In the genomic region with DNA sequence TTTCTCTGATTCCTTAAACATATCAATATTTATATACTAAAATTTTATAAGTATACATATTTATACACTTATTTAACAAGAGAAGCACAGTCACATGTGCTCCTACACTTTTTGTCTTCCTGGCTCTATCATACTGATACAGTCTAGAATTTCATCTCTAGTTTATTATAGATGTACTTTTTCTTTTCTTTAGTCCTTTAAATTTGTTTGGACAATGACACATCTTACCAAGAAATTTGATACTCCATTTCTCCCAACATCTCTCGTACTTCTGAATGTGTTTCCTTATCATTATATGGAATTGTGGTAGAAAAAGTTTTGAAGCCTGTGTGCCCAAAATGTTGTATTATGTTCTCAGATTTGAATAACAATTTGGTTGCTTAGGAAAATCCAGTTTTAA, we compare ENCODE assay signal across 25 cellular contexts.
"Had no signal": no experiment of that assay in that cellular context is flagged by ENCODE, and none has a peak within 500 bp of the region (broad histone marks: within the 10 kb centered on the region; RNA-seq: fewer than 3 reads in every experiment).

No MANE protein-coding gene starts in this region.

- ATAC-seq: psoas muscle; right cardiac atrium; stimulated activated effector memory CD8-positive, alpha-beta T cell treated with anti-CD3 and anti-CD28 coated beads, Interleukin-12 subunit alpha, Interleukin-12 subunit beta, amount 100 ng/mL, for 72 hours; stimulated activated naive B cell treated with anti-CD40 and anti-IgM and Interleukin-4, amounts not matched to agents 10 μg/mL and 1 μg/mL and 100 μg/mL, for 72 hours had no signal

- H3K4me1 ChIP-seq: neural progenitor cell, parathyroid adenoma, psoas muscle, right lobe of liver, sigmoid colon, stomach, thyroid gland, tibial nerve, upper lobe of left lung, vagina had no signal

- H3K36me3 ChIP-seq: neural progenitor cell, ovary, right lobe of liver, sigmoid colon, stomach, thoracic aorta, thyroid gland, tibial nerve, upper lobe of left lung, vagina had no signal

- FAIRE-seq: small intestine, urothelium cell line had no signal

- H3K27ac ChIP-seq: neural progenitor cell, ovary, parathyroid adenoma, psoas muscle, right lobe of liver, sigmoid colon, stomach, thoracic aorta, thyroid gland, tibial nerve, upper lobe of left lung, vagina had no signal

- H3K4me2 ChIP-seq: neural progenitor cell had no signal

- H3K79me2 ChIP-seq: parathyroid adenoma had no signal

- H3K9ac ChIP-seq: neural progenitor cell, parathyroid adenoma had no signal

- H3K9me3 ChIP-seq: ovary, psoas muscle, right lobe of liver, sigmoid colon, stomach, thoracic aorta, thyroid gland, tibial nerve, upper lobe of left lung, vagina had no signal

- DNase-seq: occipital lobe; ovary; posterior cingulate gyrus; psoas muscle; right cardiac atrium; right lobe of liver; sigmoid colon; small intestine; stimulated activated CD4-positive, alpha-beta T cell treated with anti-CD3 and anti-CD28 coated beads, Interleukin-15, amount 100 ng/mL, for 24 hours; stimulated activated CD4-positive, alpha-beta T cell treated with anti-CD3 and anti-CD28 coated beads, Interleukin-2, amount 100 ng/mL, for 24 hours; stimulated activated CD4-positive, alpha-beta T cell treated with anti-CD3 and anti-CD28 coated beads, Interleukin-2, amount 100 ng/mL, for 48 hours; stimulated activated CD4-positive, alpha-beta T cell treated with anti-CD3 and anti-CD28 coated beads, Interleukin-4, amount 100 ng/mL, for 24 hours; stimulated activated naive B cell treated with anti-CD40 and anti-IgM and Interleukin-4, amounts not matched to agents 10 μg/mL and 1 μg/mL and 100 μg/mL, for 72 hours; stimulated activated naive CD4-positive, alpha-beta T cell treated with Interleukin-2 at 50 U/mL for 16 hours; stomach; thyroid gland; trophoblast cell; upper lobe of left lung had no signal

- H3K27me3 ChIP-seq: neural progenitor cell, ovary, right lobe of liver, sigmoid colon, stomach, thyroid gland, tibial nerve, upper lobe of left lung, vagina had no signal

- H3K4me3 ChIP-seq: neural progenitor cell, ovary, psoas muscle, right lobe of liver, sigmoid colon, stomach, thoracic aorta, thyroid gland, tibial nerve, upper lobe of left lung, vagina had no signal

- H2AFZ ChIP-seq: neural progenitor cell, parathyroid adenoma had no signal
